In genomic region chr20:51195990-51196389, GRCh38 we compare ENCODE assay signal across 20 cellular contexts.
A peak's percentile ranks its signal among the peaks of the same experiment; 100 is the strongest.
DNase-seq lines count a peak whose midpoint lies in the region; ATAC-seq, FAIRE-seq and TF ChIP-seq lines count a peak whose summit lies in the region.
"Had no signal": no experiment of that assay in that cellular context is flagged by ENCODE, and none has a peak within 500 bp of the region (broad histone marks: within the 10 kb centered on the region; RNA-seq: fewer than 3 reads in every experiment).

No MANE protein-coding gene starts in this region.

- no peaks in the 10 kb centered on the region for H3K9me3 Mint-ChIP-seq in activated T-cell treated with anti-CD3 and anti-CD28 coated beads, Interleukin-2, amount 50 U/mL, for 24 hours

- H3K9me3 ChIP-seq in HepG2 (ENCODE audit: low read length) = no peaks in the 10 kb centered on the region
- H3K9me3 ChIP-seq in right lobe of liver = no peaks in the 10 kb centered on the region
- no peaks in the 10 kb centered on the region for H3K9me3 ChIP-seq in K562 (replicated peaks; ENCODE audit: control insufficient read depth, insufficient read depth, low read depth, low read length)

- H3K4me2 ChIP-seq in HepG2 (ENCODE audit: low read depth, low read length) (no peak overlapping the region), K562 (ENCODE audit: insufficient read depth, low read length) (peak overlapping the region; percentile 45)
- H3K4me2 ChIP-seq: A549 had no signal

- no peak overlapping the region for H3K9ac ChIP-seq in HepG2 (ENCODE audit: insufficient read depth, low read depth, low read length)
- H3K9ac ChIP-seq in K562 (ENCODE audit: insufficient read depth in 1 of 2, low read depth in 2 of 2, low read length in 2 of 2) = no peak overlapping the region

- H3K4me1 ChIP-seq in HepG2 (ENCODE audit: insufficient read depth, low read length) = no peaks in the 10 kb centered on the region
- H3K4me1 ChIP-seq in right lobe of liver = no peaks in the 10 kb centered on the region
- H3K4me1 ChIP-seq in K562 (replicated peaks in 1 of 2; ENCODE audit: control insufficient read depth in 2 of 2, insufficient read depth in 2 of 2, low read length in 2 of 2) = no peaks in the 10 kb centered on the region; a peak in 1 of 5 replicates
- H3K4me1 ChIP-seq: A549 had no signal

- H3K27me3 Mint-ChIP-seq in activated T-cell treated with anti-CD3 and anti-CD28 coated beads, Interleukin-2, amount 50 U/mL, for 24 hours = peaks cover 51% of the 10 kb centered on the region

- no peaks in the 10 kb centered on the region for H3K9me1 ChIP-seq in K562 (ENCODE audit: control insufficient read depth, insufficient read depth, low read length)

- CTCF ChIA-PET in HepG2 (lab: Yijun Ruan, JAX; ENCODE audit: low intra/inter-chr PET ratio, low total read pairs) (no interaction called here), K562 (lab: Yijun Ruan, JAX; ENCODE audit: low intra/inter-chr PET ratio) (interaction anchor here (0.6 kb wide), 1 partner anchor 464 kb away, joined by 3 read pairs; no protein-coding TSS in a partner anchor)

- H3K4me3 ChIP-seq in HepG2 (replicated peaks in 1 of 3; ENCODE audit: insufficient read depth in 1 of 3, low read depth in 2 of 3, low read length in 3 of 3) = no peak overlapping the region
- no peak overlapping the region for H3K4me3 ChIP-seq in right lobe of liver
- no peak overlapping the region for H3K4me3 ChIP-seq in K562
- H3K4me3 ChIP-seq: A549 had no signal

- TF ChIP-seq CTCF in HepG2 (CRISPR knock-in tag; IDR thresholded peaks at IDR 0.05) = no peak
- TF ChIP-seq CTCF in right lobe of liver (IDR thresholded peaks at IDR 0.05) = no peak
- TF ChIP-seq CTCF in K562 (IDR thresholded peaks at IDR 0.05 in 2 of 3, conservative IDR thresholded peaks at IDR 0.05 in 1 of 3; ENCODE audit: insufficient read depth in 2 of 3, low read depth in 1 of 3, low read length in 3 of 3) = no peak

- H3K36me3 ChIP-seq in HepG2 (replicated peaks in 1 of 2; ENCODE audit: control insufficient read depth in 1 of 2, insufficient read depth in 2 of 2, low read length in 2 of 2) (no peaks in the 10 kb centered on the region), right lobe of liver (no peaks in the 10 kb centered on the region), K562 (ENCODE audit: control insufficient read depth, insufficient read depth, low read length) (no peaks in the 10 kb centered on the region)

- H3K27ac ChIP-seq in HepG2 (ENCODE audit: extremely low read length, insufficient read depth, low read length) = no peak overlapping the region
- no peak overlapping the region for H3K27ac ChIP-seq in right lobe of liver
- no peak overlapping the region for H3K27ac ChIP-seq in K562 (ENCODE audit: extremely low read depth, low read depth, low read length)
- H3K27ac ChIP-seq: A549 had no signal

- H3K27ac Mint-ChIP-seq in activated T-cell treated with anti-CD3 and anti-CD28 coated beads, Interleukin-2, amount 50 U/mL, for 24 hours = no peak overlapping the region
- H3K27ac Mint-ChIP-seq: CD4-positive, alpha-beta memory T cell; HFFc6 had no signal

- no peak for FAIRE-seq in HepG2 (lab: Jason Lieb, UNC)
- FAIRE-seq in K562 (lab: Jason Lieb, UNC) = no peak
- FAIRE-seq: A549, GM12891, GM18507 had no signal

- TF ChIP-seq POLR2A in HepG2 (IDR thresholded peaks at IDR 0.05; ENCODE audit: insufficient read depth in 1 of 2, low read depth in 2 of 2, low read length in 2 of 2) (no peak), right lobe of liver (IDR thresholded peaks at IDR 0.05) (no peak), K562 (conservative IDR thresholded peaks at IDR 0.05) (no peak)

- no peak for ATAC-seq in HepG2
- no peak for ATAC-seq in right lobe of liver
- no peak for ATAC-seq in K562
- ATAC-seq: A549 had no signal

- no peak overlapping the region for H2AFZ ChIP-seq in HepG2 (ENCODE audit: low read length)
- H2AFZ ChIP-seq in K562 (ENCODE audit: low read depth, low read length) = no peak overlapping the region

- WGBS in HepG2 (ENCODE audit: low lambda C conversion rate) = 18% methylated on average over 5 of the region's 5 CpGs
- 51% methylated on average over 2 of the region's 5 CpGs for WGBS in right lobe of liver (ENCODE audit: insufficient coverage, low coverage, low lambda C conversion rate, missing lambda C conversion rate)
- WGBS in K562 (ENCODE audit: insufficient coverage, low coverage, missing lambda C conversion rate) = 2% methylated on average over 5 of the region's 5 CpGs

- H4K20me1 ChIP-seq in HepG2 (ENCODE audit: insufficient read depth, low read length) = no peaks in the 10 kb centered on the region
- H4K20me1 ChIP-seq in K562 (replicated peaks; ENCODE audit: control insufficient read depth, insufficient read depth, low read length) = no peaks in the 10 kb centered on the region

- H3K27me3 ChIP-seq in HepG2 (ENCODE audit: control insufficient read depth in 1 of 2, insufficient read depth in 2 of 2, low read length in 2 of 2) (peaks cover 6 to 66% of the 10 kb centered on the region in 2 experiments), right lobe of liver (no peaks in the 10 kb centered on the region), K562 (ENCODE audit: control insufficient read depth in 2 of 2, insufficient read depth in 2 of 2, low read length in 2 of 2) (peaks cover 35 to 56% of the 10 kb centered on the region in 2 experiments)

- TF ChIP-seq RAD21 in HepG2 (CRISPR knock-in tag; IDR thresholded peaks at IDR 0.05) (no peak), K562 (CRISPR knock-in tag; conservative IDR thresholded peaks at IDR 0.05 in 1 of 2, IDR thresholded peaks at IDR 0.05 in 1 of 2) (no peak)

- POLR2A ChIA-PET in HepG2 (lab: Yijun Ruan, JAX) (no interaction called here), K562 (lab: Yijun Ruan, JAX) (interaction anchor here (0.7 kb wide), 1 partner anchor 10 kb away, joined by 3 read pairs; no protein-coding TSS in a partner anchor)

- H3K36me3 Mint-ChIP-seq in activated T-cell treated with anti-CD3 and anti-CD28 coated beads, Interleukin-2, amount 50 U/mL, for 24 hours (ENCODE audit: low read depth) = no peaks in the 10 kb centered on the region
- H3K36me3 Mint-ChIP-seq: CD4-positive, alpha-beta memory T cell had no signal

- no TSS peak for BruUV-seq in HepG2 (replicated peaks; lab: Mats Ljungman, UMichigan)
- no TSS peak for BruUV-seq in K562 (replicated peaks; lab: Mats Ljungman, UMichigan)

- intact Hi-C loops in HepG2 (cut with micrococcal nuclease; ENCODE audit: unreplicated experiment) = no loop called here
- intact Hi-C loops in right lobe of liver (cut with DNase I) = no loop called here
- intact Hi-C loops in K562 (cut with micrococcal nuclease) = no loop called here

- H3K79me2 ChIP-seq in HepG2 (ENCODE audit: insufficient read depth, low read length) = no peaks in the 10 kb centered on the region
- no peaks in the 10 kb centered on the region for H3K79me2 ChIP-seq in K562 (ENCODE audit: control insufficient read depth, insufficient read depth, low read length)

- no peak overlapping the region for H3K4me3 Mint-ChIP-seq in activated T-cell treated with anti-CD3 and anti-CD28 coated beads, Interleukin-2, amount 50 U/mL, for 24 hours
- H3K4me3 Mint-ChIP-seq: CD4-positive, alpha-beta memory T cell; HFFc6 had no signal

- H3K4me1 Mint-ChIP-seq in activated T-cell treated with anti-CD3 and anti-CD28 coated beads, Interleukin-2, amount 50 U/mL, for 24 hours (ENCODE audit: low read depth) = no peaks in the 10 kb centered on the region
- H3K4me1 Mint-ChIP-seq: CD4-positive, alpha-beta memory T cell had no signal

- TF ChIP-seq EP300 in HepG2 (IDR thresholded peaks at IDR 0.05; ENCODE audit: low read depth in 2 of 2, low read length in 2 of 2) (no peak), HepG2 (CRISPR knock-in tag; IDR thresholded peaks at IDR 0.05; ENCODE audit: borderline replicate concordance) (no peak), K562 (IDR thresholded peaks at IDR 0.05; ENCODE audit: low read length) (no peak)

- in situ Hi-C loops in HepG2 (cut with HindIII; ENCODE audit: extremely low pct_ligation_motif_present, low pct_unique_long_range_greater_than_20kb) (no loop called here), K562 (cut with MboI) (no loop called here)

- DNase-seq in HepG2 (ENCODE audit: low spot score) = no peak
- no peak for DNase-seq in right lobe of liver
- DNase-seq in K562 (ENCODE audit: extremely low read depth in 1 of 4, low spot score in 3 of 4) = no peak
- DNase-seq in islet precursor cell = peak; percentile 22
- DNase-seq in activated naive CD4-positive, alpha-beta T cell treated with Interleukin-2 at 50 U/mL for 16 hours = no peak
- DNase-seq in HCEC 1CT = no peak
- no peak for DNase-seq in activated T-cell treated with anti-CD3 and anti-CD28 coated beads, Interleukin-2, amount 50 U/mL, for 24 hours
- DNase-seq: 8988T; C1 segment of cervical spinal cord; CD4-positive, alpha-beta memory T cell; COR-L47; DMS53; DMS79 treated with DMSO at 0.1 percent for 48 hours; GF-D8; GOT3; H7; HFFc6 had no signal

TF ChIP-seq in HepG2, 621 proteins besides CTCF, POLR2A, EP300 and RAD21 (continues in another document):
- TF ChIP-seq RCOR2 (CRISPR knock-in tag; IDR thresholded peaks at IDR 0.05) (no peak), ZNF629 (CRISPR knock-in tag; conservative IDR thresholded peaks at IDR 0.05) (peak; percentile 77), HNRNPLL (IDR thresholded peaks at IDR 0.05; ENCODE audit: low read depth, low read length, poor library complexity, severe bottlenecking) (no peak), ZNF251 (CRISPR knock-in tag; IDR thresholded peaks at IDR 0.05) (no peak)
- TF ChIP-seq, protein P1, sequence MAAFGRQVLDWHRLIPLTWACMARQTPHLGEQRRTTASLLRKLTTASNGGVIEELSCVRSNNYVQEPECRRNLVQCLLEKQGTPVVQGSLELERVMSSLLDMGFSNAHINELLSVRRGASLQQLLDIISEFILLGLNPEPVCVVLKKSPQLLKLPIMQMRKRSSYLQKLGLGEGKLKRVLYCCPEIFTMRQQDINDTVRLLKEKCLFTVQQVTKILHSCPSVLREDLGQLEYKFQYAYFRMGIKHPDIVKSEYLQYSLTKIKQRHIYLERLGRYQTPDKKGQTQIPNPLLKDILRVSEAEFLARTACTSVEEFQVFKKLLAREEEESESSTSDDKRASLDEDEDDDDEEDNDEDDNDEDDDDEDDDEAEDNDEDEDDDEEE (CRISPR knock-in tag; IDR thresholded peaks at IDR 0.05) = no peak

TF ChIP-seq in K562, 482 proteins besides CTCF, POLR2A, EP300 and RAD21 (continues in another document):
- TF ChIP-seq SMARCA5 (IDR thresholded peaks at IDR 0.05) = peak; percentile 56; the same call in 1 of the 2 replicates
- no peak for TF ChIP-seq YY1 (IDR thresholded peaks at IDR 0.05; ENCODE audit: borderline replicate concordance in 1 of 3, control insufficient read depth in 1 of 3, extremely low read depth in 1 of 3, insufficient read depth in 3 of 3, insufficient read length in 1 of 3, insufficient replicate concordance in 2 of 3, low read depth in 1 of 3, low read length in 2 of 3)
- no peak for TF ChIP-seq NFE2 (IDR thresholded peaks at IDR 0.05; ENCODE audit: low read depth)
- no peak for TF ChIP-seq ZNF253 (CRISPR knock-in tag; conservative IDR thresholded peaks at IDR 0.05)

Comparison
In these comparisons a context has a peak if more than half of its experiments do, and no peak if none do; other contexts are left out.
1. Of the 241 proteins assayed by ChIP-seq in both HepG2 and K562: peak only in HepG2: none; only in K562: ADNP, CBX1, CHD4, HDAC2 and KDM1A; in both: none; in neither: 236.